ENCODE assay signal across 10 cellular contexts in the genomic region with DNA sequence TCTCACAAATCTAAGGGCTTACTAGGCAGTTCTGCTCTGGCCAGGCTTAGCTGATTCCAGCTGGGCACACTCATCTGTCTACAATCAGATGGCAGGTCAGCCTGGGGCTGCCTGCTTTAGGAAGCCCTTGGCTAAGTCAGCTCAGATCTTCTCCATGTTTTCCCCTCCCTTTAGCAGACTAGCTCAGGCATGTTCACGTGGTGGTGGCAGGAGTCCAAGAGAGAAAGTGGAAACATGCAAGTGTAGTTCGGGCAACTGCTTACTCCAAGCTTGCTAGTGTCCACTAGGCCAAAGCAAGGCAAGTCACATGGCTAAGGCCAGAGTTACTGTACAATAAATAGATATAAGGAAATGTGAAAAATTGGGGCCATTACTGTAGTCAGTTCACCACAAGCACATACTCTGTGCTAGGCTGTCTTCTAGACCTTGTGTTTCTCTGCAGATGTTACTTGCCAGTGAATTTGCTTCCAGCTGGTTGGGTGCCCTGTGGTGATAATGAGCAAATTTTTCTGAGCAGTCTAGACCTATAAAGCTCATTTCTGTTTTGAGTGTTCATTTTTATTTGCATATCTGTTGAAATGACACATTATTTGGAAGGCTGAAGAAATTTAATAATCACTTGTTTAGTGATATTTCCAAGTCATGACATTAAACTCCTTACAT. TPM values are rescaled to one million over a fixed set of nuclear protein-coding genes. Genes with fewer than 3 reads are reported as not detected.
DNase-seq lines count a peak whose midpoint lies in the region; ATAC-seq and TF ChIP-seq lines count a peak whose summit lies in the region.
"Had no signal": no experiment of that assay in that cellular context is flagged by ENCODE, and none has a peak within 500 bp of the region (broad histone marks: within the 10 kb centered on the region; RNA-seq: fewer than 3 reads in every experiment).

No MANE protein-coding gene starts in this region.

- DNase-seq in AG10803 (ENCODE audit: low read depth) (peak; percentile 90), NCI-H446 treated with DMSO at 0.1 percent for 48 hours (lab: John Stamatoyannopoulos, UW) (peak; percentile 68), esophagus squamous epithelium (lab: John Stamatoyannopoulos, UW) (peak; percentile 6), NCI-H1930 (lab: John Stamatoyannopoulos, UW) (no peak)
- no peak for DNase-seq in stimulated activated naive CD4-positive, alpha-beta T cell (lab: John Stamatoyannopoulos, UW)
- DNase-seq: activated gamma-delta T cell had no signal

- H3K36me3 Mint-ChIP-seq in nephron (ENCODE audit: low read depth) = peaks cover 19% of the 10 kb centered on the region

- peak overlapping the region; percentile 84 to 92 (median 86) for H3K27ac Mint-ChIP-seq in nephron

- intact Hi-C loops in esophagus squamous epithelium (cut with DNase I) = no loop called here

- H3K36me3 ChIP-seq in esophagus squamous epithelium = no peaks in the 10 kb centered on the region

- peaks cover 25% of the 10 kb centered on the region for H3K4me1 Mint-ChIP-seq in nephron
- H3K4me1 Mint-ChIP-seq: IgD-negative memory B cell had no signal

- TF ChIP-seq CTCF in AG10803 (conservative IDR thresholded peaks at IDR 0.05; ENCODE audit: low read length) (no peak), esophagus squamous epithelium (IDR thresholded peaks at IDR 0.05) (no peak), nephron (IDR thresholded peaks at IDR 0.05; ENCODE audit: unreplicated experiment in 3 of 3) (no peak)

- no peak overlapping the region for H3K4me3 ChIP-seq in AG10803 (ENCODE audit: low read length)
- no peak overlapping the region for H3K4me3 ChIP-seq in esophagus squamous epithelium

- no peaks in the 10 kb centered on the region for H3K27me3 Mint-ChIP-seq in nephron (ENCODE audit: low read depth)
- H3K27me3 Mint-ChIP-seq: IgD-negative memory B cell had no signal

- H3K27me3 ChIP-seq in esophagus squamous epithelium = no peaks in the 10 kb centered on the region

- no peak for ATAC-seq in HG03469 (IDR thresholded peaks at IDR 0.05; ENCODE audit: unreplicated experiment)
- ATAC-seq in HG03097 (IDR thresholded peaks at IDR 0.05; ENCODE audit: low FRiP score, unreplicated experiment) = no peak

- 8 to 15% methylated on average over 1 to 2 of the region's 2 CpGs for WGBS in esophagus squamous epithelium, 2 donors

- peak overlapping the region in 2 of 4 donors; percentile 33 to 35 for H3K27ac ChIP-seq in esophagus squamous epithelium

- TF ChIP-seq POLR2A in esophagus squamous epithelium (IDR thresholded peaks at IDR 0.05) = no peak

- no peaks in the 10 kb centered on the region for H3K9me3 Mint-ChIP-seq in nephron
- H3K9me3 Mint-ChIP-seq: IgD-negative memory B cell had no signal

- H3K4me3 Mint-ChIP-seq in nephron = no peak overlapping the region
- H3K4me3 Mint-ChIP-seq: IgD-negative memory B cell had no signal

- peaks cover 0 to 22% (median 11%) of the 10 kb centered on the region in 3 donors for H3K4me1 ChIP-seq in esophagus squamous epithelium

- no peaks in the 10 kb centered on the region for H3K9me3 ChIP-seq in esophagus squamous epithelium

RNA-seq across cellular contexts. Expression of a gene that starts 38.3 kb away (rescaled TPM):
- total RNA-seq in esophagus squamous epithelium = 10 to 100 TPM in 1 of 4 donors, 1 to 10 TPM in 1, under 1 TPM in 2; 0.23 to 16.2 (median 1.9) TPM

Comparison
In these comparisons a context has a peak if more than half of its experiments do, and no peak if none do; other contexts are left out.
1. DNase-seq: peak in AG10803 (single experiment), NCI-H446 treated with DMSO at 0.1 percent for 48 hours (single experiment) and esophagus squamous epithelium (single experiment); none in NCI-H1930 (0 of 2) and stimulated activated naive CD4-positive, alpha-beta T cell (0 of 6).